In the genomic region with DNA sequence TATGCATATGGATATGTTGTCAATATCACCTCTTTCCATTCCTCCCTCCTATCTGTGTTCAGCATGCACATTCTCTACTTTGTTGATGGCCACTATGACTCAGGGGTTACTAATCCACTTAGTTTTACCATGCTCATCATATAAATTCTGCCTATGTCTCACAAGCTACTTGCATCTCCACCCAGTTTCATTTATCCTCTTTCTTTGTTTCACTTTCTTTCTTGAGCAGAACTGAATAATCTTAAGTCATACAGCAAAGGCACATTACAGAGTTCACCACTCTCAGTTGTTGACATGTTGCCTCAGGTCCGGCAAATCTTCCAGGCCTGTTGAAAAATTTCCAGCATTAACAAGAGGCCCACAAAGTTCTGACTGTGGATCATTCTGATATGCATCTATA, we compare ENCODE assay signal across 8 cellular contexts.
DNase-seq lines count a peak whose midpoint lies in the region; ATAC-seq, FAIRE-seq and TF ChIP-seq lines count a peak whose summit lies in the region.

No MANE protein-coding gene starts in this region.

- H3K4me3 ChIP-seq in A549 (no peak overlapping the region), PC-3 (ENCODE audit: low read length) (peak overlapping the region; percentile 47), duodenal mucosa (ENCODE audit: low read depth in 1 of 2, low read length in 2 of 2) (peak overlapping the region in 1 of 2 donors; percentile 24), pancreas (no peak overlapping the region)

- WGBS in A549 (ENCODE audit: missing lambda C conversion rate), result 55% methylated on average over 1 of the region's 1 CpG
- WGBS in pancreas, 2 donors, result 74 to 89% methylated on average over 1 of the region's 1 CpG

- peaks cover 23% of the 10 kb centered on the region for H3K4me1 Mint-ChIP-seq in Calu3 (ENCODE audit: low read depth, unreplicated experiment)

- POLR2A ChIA-PET in A549 (lab: Yijun Ruan, JAX), result no interaction called here
- POLR2A ChIA-PET in PC-3 (lab: Charles Lee; ENCODE audit: unreplicated experiment), result interaction anchor here (0.7 kb wide), 1 partner anchor 1230 kb away, joined by 4 read pairs; no protein-coding TSS in a partner anchor

- H3K27me3 Mint-ChIP-seq in Calu3 (ENCODE audit: unreplicated experiment), result no peaks in the 10 kb centered on the region

- no peak for TF ChIP-seq EP300 in A549 (IDR thresholded peaks at IDR 0.05)

- no peaks in the 10 kb centered on the region for H3K79me2 ChIP-seq in PC-3 (ENCODE audit: low read length)

- no peak overlapping the region for H3K4me3 Mint-ChIP-seq in Calu3 (ENCODE audit: low read depth, unreplicated experiment)

- intact Hi-C loops in PC-3 (cut with micrococcal nuclease), result no loop called here
- intact Hi-C loops in pancreas (cut with DNase I), result no loop called here
- intact Hi-C loops in Calu3 (cut with micrococcal nuclease; ENCODE audit: unreplicated experiment), result no loop called here

- H3K4me1 ChIP-seq in A549, result no peaks in the 10 kb centered on the region; the same call in 2 of the 3 replicates
- H3K4me1 ChIP-seq in PC-3 (ENCODE audit: insufficient read depth, low read length), result peaks cover 24% of the 10 kb centered on the region
- H3K4me1 ChIP-seq in duodenal mucosa (ENCODE audit: control insufficient read depth in 1 of 2, insufficient read depth in 2 of 2, low read length in 2 of 2), result peaks cover 7 to 14% of the 10 kb centered on the region in 2 donors
- no peaks in the 10 kb centered on the region for H3K4me1 ChIP-seq in pancreas

- BruUV-seq in PC-3 (replicated peaks; lab: Mats Ljungman, UMichigan) (no TSS peak), Calu3 (replicated peaks; lab: Mats Ljungman, UMichigan) (no TSS peak)

- H3K9ac ChIP-seq in PC-3 (ENCODE audit: low read length) (peak overlapping the region; percentile 19), duodenal mucosa (ENCODE audit: low read depth in 1 of 2, low read length in 2 of 2) (peak overlapping the region in 1 of 2 donors; percentile 28)

- ATAC-seq in A549 (peak in 1 of 2 experiments; percentile 45; a peak in 1 of 6 replicates), GM18508 (IDR thresholded peaks at IDR 0.05; ENCODE audit: insufficient read depth, unreplicated experiment) (peak; percentile 92), HG02870 (IDR thresholded peaks at IDR 0.05; ENCODE audit: unreplicated experiment) (peak; percentile 86), PC-3 (peak; percentile 84), pancreas (peak in 3 of 4 donors; percentile 38 to 76 (median 69))

- H3K27ac ChIP-seq in A549 (no peak overlapping the region), PC-3 (ENCODE audit: low read length) (peak overlapping the region; percentile 79), duodenal mucosa (ENCODE audit: low read depth, low read length) (peak overlapping the region; percentile 28), pancreas (peak overlapping the region in 2 of 4 donors; percentile 38 to 43)

- H3K36me3 Mint-ChIP-seq in Calu3 (ENCODE audit: insufficient read depth, unreplicated experiment), result no peaks in the 10 kb centered on the region

- no peak for TF ChIP-seq POLR2A in A549 (IDR thresholded peaks at IDR 0.05; ENCODE audit: low read length)

- CTCF ChIA-PET in A549 (lab: Yijun Ruan, JAX) (interaction anchor here (1.6 kb wide), 1 partner anchor 26 kb away, joined by 3 read pairs; no protein-coding TSS in a partner anchor), PC-3 (lab: Charles Lee) (interaction anchor here (1.4 kb wide), 1 partner anchor 25 kb away, joined by 3 read pairs; no protein-coding TSS in a partner anchor), Calu3 (lab: Charles Lee) (interaction anchor here (0.6 to 1.9 kb wide), 3 partner anchors 9 to 27 kb away, joined by 3 to 6 read pairs (median 4); no protein-coding TSS in a partner anchor)

- FAIRE-seq in A549 (lab: Jason Lieb, UNC) (no peak), pancreas (lab: Jason Lieb, UNC) (no peak)

- H3K9me3 ChIP-seq in A549, result no peaks in the 10 kb centered on the region
- no peaks in the 10 kb centered on the region for H3K9me3 ChIP-seq in PC-3 (ENCODE audit: low read length)
- no peaks in the 10 kb centered on the region for H3K9me3 ChIP-seq in duodenal mucosa (ENCODE audit: control insufficient read depth in 1 of 2, low read length in 2 of 2)
- H3K9me3 ChIP-seq in pancreas, result no peaks in the 10 kb centered on the region

- H3F3A ChIP-seq in PC-3 (ENCODE audit: low read length, unreplicated experiment), result peaks cover 6% of the 10 kb centered on the region

- no peak overlapping the region for H2AFZ ChIP-seq in PC-3 (ENCODE audit: low read length)

- no peaks in the 10 kb centered on the region for H3K9me3 Mint-ChIP-seq in Calu3 (ENCODE audit: low read depth, unreplicated experiment)

- H3K4me2 ChIP-seq in A549 (0 out of 3 replicates have a peak overlapping the region, but pooled peaks have one; percentile 13), PC-3 (ENCODE audit: low read length) (peak overlapping the region; percentile 79)

- H3K9me2 ChIP-seq in PC-3 (replicated peaks; ENCODE audit: low read length), result no peaks in the 10 kb centered on the region

- H4K20me1 ChIP-seq in PC-3 (ENCODE audit: low read length), result no peaks in the 10 kb centered on the region

- peaks cover 8% of the 10 kb centered on the region; the same call in 1 of the 2 replicates for H3K27me3 ChIP-seq in PC-3 (ENCODE audit: low read length)
- no peaks in the 10 kb centered on the region for H3K27me3 ChIP-seq in duodenal mucosa (ENCODE audit: control insufficient read depth in 1 of 2, insufficient read depth in 2 of 2, low read length in 2 of 2)
- no peaks in the 10 kb centered on the region for H3K27me3 ChIP-seq in pancreas

- TF ChIP-seq RAD21 in A549 (conservative IDR thresholded peaks at IDR 0.05 in 1 of 2, IDR thresholded peaks at IDR 0.05 in 1 of 2), result no peak

- H3K36me3 ChIP-seq in PC-3 (ENCODE audit: low read depth, low read length) (no peaks in the 10 kb centered on the region), duodenal mucosa (ENCODE audit: control insufficient read depth in 1 of 2, insufficient read depth in 2 of 2, low read length in 2 of 2) (no peaks in the 10 kb centered on the region), pancreas (no peaks in the 10 kb centered on the region)

- TF ChIP-seq CTCF in A549 (IDR thresholded peaks at IDR 0.05) (no peak), PC-3 (conservative IDR thresholded peaks at IDR 0.05; ENCODE audit: low read depth, low read length) (no peak), pancreas (IDR thresholded peaks at IDR 0.05) (no peak), Calu3 (IDR thresholded peaks at IDR 0.05; ENCODE audit: unreplicated experiment) (no peak)

- no peak for DNase-seq in A549 (ENCODE audit: low read depth in 1 of 2, low spot score in 1 of 2)
- peak; percentile 92 for DNase-seq in PC-3
- no peak for DNase-seq in pancreas
- no peak for DNase-seq in NCI-H2227 (lab: John Stamatoyannopoulos, UW; ENCODE audit: unreplicated experiment)
- no peak for DNase-seq in Calu3

- no peak overlapping the region for H3K27ac Mint-ChIP-seq in Calu3 (ENCODE audit: unreplicated experiment)

TF ChIP-seq in A549, 52 proteins besides CTCF, POLR2A, EP300 and RAD21:
- TF ChIP-seq CEBPB (IDR thresholded peaks at IDR 0.05), result no peak

Comparison
In these comparisons a context has a peak if more than half of its experiments do, and no peak if none do; other contexts are left out.
1. H3K27ac ChIP-seq: peak in PC-3 (single experiment) and duodenal mucosa (single experiment); none in A549 (0 of 2).